ENCODE assay signal across 10 cellular contexts in genomic region chr17:61221597-61222471, GRCh38.
DNase-seq lines count a peak whose midpoint lies in the region; ATAC-seq and TF ChIP-seq lines count a peak whose summit lies in the region.
"Had no signal": no experiment of that assay in that cellular context is flagged by ENCODE, and none has a peak within 500 bp of the region (broad histone marks: within the 10 kb centered on the region; RNA-seq: fewer than 3 reads in every experiment).

No MANE protein-coding gene starts in this region.

- H2AK5ac ChIP-seq in IMR-90 (ENCODE audit: low read depth, low read length), result peak overlapping the region; percentile 22; the same call in 1 of the 2 replicates

- dilution Hi-C loops in IMR-90 (cut with HindIII; ENCODE audit: low sequenced_read_pairs, unreplicated experiment), result no loop called here
- dilution Hi-C loops in mammary epithelial cell (cut with HindIII; ENCODE audit: low sequenced_read_pairs), result no loop called here

- TF ChIP-seq CTCF in CD14-positive monocyte (IDR thresholded peaks at IDR 0.05) (no peak), IMR-90 (conservative IDR thresholded peaks at IDR 0.05; ENCODE audit: low read depth, low read length) (no peak), mesothelial cell of epicardium (IDR thresholded peaks at IDR 0.05; ENCODE audit: unreplicated experiment) (no peak), mammary epithelial cell (conservative IDR thresholded peaks at IDR 0.05 in 1 of 2, IDR thresholded peaks at IDR 0.05 in 1 of 2; ENCODE audit: extremely low read depth in 1 of 2, insufficient read depth in 1 of 2, low read depth in 1 of 2, low read length in 2 of 2) (no peak)
- TF ChIP-seq CTCF in activated CD8-positive, alpha-beta T cell treated with anti-CD3 and anti-CD28 coated beads for 36 hours (IDR thresholded peaks at IDR 0.05), result no peak

- H3K36me3 Mint-ChIP-seq in CD14-positive monocyte (peaks cover 3 to 4% of the 10 kb centered on the region in 2 donors), mesothelial cell of epicardium (no peaks in the 10 kb centered on the region)
- no peaks in the 10 kb centered on the region for H3K36me3 Mint-ChIP-seq in activated CD8-positive, alpha-beta T cell treated with anti-CD3 and anti-CD28 coated beads for 36 hours (ENCODE audit: low read depth)

- peaks cover 0 to 2% (median 1%) of the 10 kb centered on the region in 3 donors for H3K27me3 Mint-ChIP-seq in CD14-positive monocyte (ENCODE audit: low read depth in 3 of 3)
- H3K27me3 Mint-ChIP-seq in activated CD8-positive, alpha-beta T cell treated with anti-CD3 and anti-CD28 coated beads for 36 hours, result no peaks in the 10 kb centered on the region
- no peaks in the 10 kb centered on the region for H3K27me3 Mint-ChIP-seq in mesothelial cell of epicardium (ENCODE audit: low read depth)

- H3K4me2 ChIP-seq in IMR-90 (ENCODE audit: low read depth, low read length) (peak overlapping the region; percentile 4; the same call in 1 of the 2 replicates), mammary epithelial cell (ENCODE audit: insufficient read depth, low read depth, low read length) (no peak overlapping the region)

- intact Hi-C loops in CD14-positive monocyte (cut with micrococcal nuclease) (no loop called here), IMR-90 (cut with micrococcal nuclease) (no loop called here), mammary epithelial cell (cut with micrococcal nuclease) (no loop called here)
- intact Hi-C loops in activated CD8-positive, alpha-beta T cell treated with anti-CD3 and anti-CD28 coated beads for 36 hours (cut with micrococcal nuclease), result no loop called here

- CTCF ChIA-PET in IMR-90 (lab: Yijun Ruan, JAX), result interaction anchor here (0.6 to 1.2 kb wide), 2 partner anchors 18 to 50 kb away, joined by 4 read pairs; no protein-coding TSS in a partner anchor
- CTCF ChIA-PET in activated CD8-positive, alpha-beta T cell treated with anti-CD3 and anti-CD28 coated beads for 36 hours (lab: Charles Lee), result interaction anchor here (0.8 to 1.2 kb wide), 3 partner anchors 16 to 190 kb away, joined by 3 to 4 read pairs (median 3); no protein-coding TSS in a partner anchor
- CTCF ChIA-PET in mammary epithelial cell (lab: Charles Lee; ENCODE audit: low non-redundant PET), result no interaction called here

- H3K4me1 ChIP-seq in IMR-90 (ENCODE audit: control insufficient read depth, insufficient read depth, low read length) (peaks cover 27% of the 10 kb centered on the region), mammary epithelial cell (ENCODE audit: insufficient read depth, low read length) (no peaks in the 10 kb centered on the region)

- peak overlapping the region; percentile 87; the same call in 2 of the 3 replicates for H2BK15ac ChIP-seq in IMR-90 (ENCODE audit: low read depth, low read length)

- H3K27ac Mint-ChIP-seq in CD14-positive monocyte (peak overlapping the region in 4 of 7 donors; percentile 3 to 72 (median 37)), mesothelial cell of epicardium (peak overlapping the region; percentile 85)
- peak overlapping the region; percentile 76 for H3K27ac Mint-ChIP-seq in activated CD8-positive, alpha-beta T cell treated with anti-CD3 and anti-CD28 coated beads for 36 hours

- no CpG with 5 or more reads among the region's 8 CpGs for WGBS in IMR-90 (ENCODE audit: extremely low coverage in 2 of 2, insufficient read length in 1 of 2), 2 experiments
- 83% methylated on average over 8 of the region's 8 CpGs for WGBS in mammary epithelial cell (ENCODE audit: low coverage, missing lambda C conversion rate)

- H3K9me1 ChIP-seq in IMR-90 (ENCODE audit: insufficient read depth, low read length), result peaks cover 13% of the 10 kb centered on the region

- H3K14ac ChIP-seq in IMR-90 (replicated peaks; ENCODE audit: low read depth, low read length), result peak overlapping the region; percentile 74

- TF ChIP-seq POLR2A in IMR-90 (IDR thresholded peaks at IDR 0.05; ENCODE audit: low read depth, low read length), result no peak

- peak overlapping the region; percentile 69; the same call in 1 of the 2 replicates for H3K23ac ChIP-seq in IMR-90 (ENCODE audit: low read depth, low read length)

- H3K79me2 ChIP-seq in mammary epithelial cell (ENCODE audit: insufficient read depth, low read length), result no peaks in the 10 kb centered on the region

- peak overlapping the region; percentile 84 for H3K4ac ChIP-seq in IMR-90 (ENCODE audit: low read depth, low read length)

- in situ Hi-C loops in IMR-90 (cut with MboI; ENCODE audit: low sequenced_read_pairs), result no loop called here
- in situ Hi-C loops in mammary epithelial cell (cut with MboI; ENCODE audit: low sequenced_read_pairs in 2 of 2), result no loop called here

- H3K4me1 Mint-ChIP-seq in CD14-positive monocyte (peaks cover 53% of the 10 kb centered on the region), mesothelial cell of epicardium (peaks cover 71% of the 10 kb centered on the region)
- peaks cover 38% of the 10 kb centered on the region for H3K4me1 Mint-ChIP-seq in activated CD8-positive, alpha-beta T cell treated with anti-CD3 and anti-CD28 coated beads for 36 hours (ENCODE audit: low read depth)

- H3K27ac ChIP-seq in IMR-90 (ENCODE audit: insufficient read depth, low read length) (no peak overlapping the region), mammary epithelial cell (ENCODE audit: insufficient read depth, low read depth, low read length) (no peak overlapping the region)

- peak overlapping the region; percentile 90 for H2BK120ac ChIP-seq in IMR-90 (ENCODE audit: low read depth, low read length)

- no TSS peak for BruUV-seq in IMR-90 (replicated peaks; lab: Mats Ljungman, UMichigan)
- BruUV-seq in mammary epithelial cell (replicated peaks; lab: Mats Ljungman, UMichigan), result no TSS peak

- peak overlapping the region; percentile 75 for H3K18ac ChIP-seq in IMR-90 (ENCODE audit: low read depth, low read length)

- H3K36me3 ChIP-seq in IMR-90 (ENCODE audit: control insufficient read depth, insufficient read depth, low read length) (no peaks in the 10 kb centered on the region), mammary epithelial cell (ENCODE audit: insufficient read depth, low read length) (no peaks in the 10 kb centered on the region)
- H3K36me3 ChIP-seq: HAP-1 had no signal

- no peak for TF ChIP-seq RAD21 in IMR-90 (IDR thresholded peaks at IDR 0.05; ENCODE audit: low read length)

- H3K4me3 Mint-ChIP-seq in CD14-positive monocyte, result peak overlapping the region in 1 of 2 donors; percentile 21
- peak overlapping the region; percentile 60 for H3K4me3 Mint-ChIP-seq in activated CD8-positive, alpha-beta T cell treated with anti-CD3 and anti-CD28 coated beads for 36 hours
- H3K4me3 Mint-ChIP-seq in mesothelial cell of epicardium, result no peak overlapping the region

- H2BK20ac ChIP-seq in IMR-90 (ENCODE audit: low read depth, low read length), result peak overlapping the region; percentile 92

- POLR2A ChIA-PET in IMR-90 (lab: Charles Lee; ENCODE audit: unreplicated experiment), result no interaction called here
- POLR2A ChIA-PET in activated CD8-positive, alpha-beta T cell treated with anti-CD3 and anti-CD28 coated beads for 36 hours (lab: Charles Lee), result interaction anchor here (0.8 kb wide), 1 partner anchor 19 kb away, joined by 3 read pairs; no protein-coding TSS in a partner anchor

- no peaks in the 10 kb centered on the region for H4K20me1 ChIP-seq in IMR-90 (ENCODE audit: insufficient read depth, low read length)
- no peaks in the 10 kb centered on the region for H4K20me1 ChIP-seq in mammary epithelial cell (ENCODE audit: insufficient read depth, low read length)

- H4K5ac ChIP-seq in IMR-90 (ENCODE audit: low read depth, low read length), result peak overlapping the region; percentile 76

- 0 out of 2 replicates have a peak overlapping the region, but pooled peaks have one; percentile 0 for H3K56ac ChIP-seq in IMR-90 (ENCODE audit: extremely low read depth, insufficient read depth, low read length)

- H3K79me1 ChIP-seq in IMR-90 (ENCODE audit: low read depth in 1 of 2, low read length in 2 of 2), result peaks cover 0 to 15% of the 10 kb centered on the region in 2 experiments; a peak in 2 of 4 replicates

- peak overlapping the region; percentile 11 to 65; a peak in 1 of 4 replicates for H4K8ac ChIP-seq in IMR-90 (ENCODE audit: low read depth in 2 of 2, low read length in 2 of 2)

- peak overlapping the region; percentile 71 for H4K91ac ChIP-seq in IMR-90 (ENCODE audit: insufficient read depth, low read depth, low read length)

- H2AFZ ChIP-seq in IMR-90 (replicated peaks; ENCODE audit: low read length, poor library complexity) (peak overlapping the region; percentile 68), mammary epithelial cell (ENCODE audit: low read depth, low read length) (no peak overlapping the region)

- H3K27me3 ChIP-seq in IMR-90 (ENCODE audit: control insufficient read depth, insufficient read depth, low read length) (no peaks in the 10 kb centered on the region), mammary epithelial cell (ENCODE audit: insufficient read depth, low read length) (no peaks in the 10 kb centered on the region)

- H2BK5ac ChIP-seq in IMR-90 (ENCODE audit: low read depth, low read length, poor library complexity, severe bottlenecking), result peak overlapping the region; percentile 72

- H3K9ac ChIP-seq in IMR-90 (ENCODE audit: low read depth, low read length), result no peak overlapping the region
- H3K9ac ChIP-seq in mammary epithelial cell (ENCODE audit: insufficient read depth, low read length), result no peak overlapping the region

- no peaks in the 10 kb centered on the region for H3K9me3 ChIP-seq in IMR-90 (ENCODE audit: control insufficient read depth, insufficient read depth, low read length)
- H3K9me3 ChIP-seq in mammary epithelial cell (replicated peaks; ENCODE audit: insufficient read depth, low read length), result no peaks in the 10 kb centered on the region
- H3K9me3 ChIP-seq: HAP-1 had no signal

- no peak overlapping the region for H3K4me3 ChIP-seq in IMR-90 (ENCODE audit: insufficient read depth, low read depth, low read length)
- H3K4me3 ChIP-seq in mammary epithelial cell (replicated peaks in 1 of 3; ENCODE audit: insufficient read depth in 1 of 3, low read depth in 2 of 3, low read length in 3 of 3), result no peak overlapping the region
- H3K4me3 ChIP-seq: HAP-1 had no signal

- ATAC-seq in IMR-90 (ENCODE audit: low read depth) (no peak), GM21381 (IDR thresholded peaks at IDR 0.05; ENCODE audit: unreplicated experiment) (no peak)
- peak; percentile 45 for ATAC-seq in activated CD8-positive, alpha-beta T cell treated with anti-CD3 and anti-CD28 coated beads for 36 hours

- no peak for DNase-seq in CD14-positive monocyte (ENCODE audit: low spot score)
- DNase-seq in IMR-90, result peak; percentile 37
- peak; percentile 39 for DNase-seq in activated CD8-positive, alpha-beta T cell treated with anti-CD3 and anti-CD28 coated beads for 36 hours
- no peak for DNase-seq in mesothelial cell of epicardium (ENCODE audit: low spot score in 2 of 2, unreplicated experiment in 2 of 2)
- DNase-seq in NCI-H146 treated with DMSO at 0.1 percent for 48 hours (lab: John Stamatoyannopoulos, UW; ENCODE audit: unreplicated experiment), result no peak
- no peak for DNase-seq in mammary epithelial cell
- no peak for DNase-seq in NCI-H446 treated with DMSO at 0.1 percent for 48 hours (lab: John Stamatoyannopoulos, UW)
- DNase-seq: NCI-H345 had no signal

- H3K9me3 Mint-ChIP-seq in CD14-positive monocyte, result peaks cover 0 to 1% (median 0%) of the 10 kb centered on the region in 7 donors
- H3K9me3 Mint-ChIP-seq in activated CD8-positive, alpha-beta T cell treated with anti-CD3 and anti-CD28 coated beads for 36 hours, result no peaks in the 10 kb centered on the region
- H3K9me3 Mint-ChIP-seq in mesothelial cell of epicardium, result no peaks in the 10 kb centered on the region

- H2AK9ac ChIP-seq in IMR-90 (replicated peaks; ENCODE audit: low read depth, low read length, poor library complexity), result no peak overlapping the region

Comparison
In these comparisons a context has a peak if more than half of its experiments do, and no peak if none do; other contexts are left out.
1. DNase-seq: peak in IMR-90 (single experiment) and activated CD8-positive, alpha-beta T cell treated with anti-CD3 and anti-CD28 coated beads for 36 hours (single experiment); none in CD14-positive monocyte (single experiment), mesothelial cell of epicardium (0 of 2), NCI-H146 treated with DMSO at 0.1 percent for 48 hours (single experiment), mammary epithelial cell (single experiment) and NCI-H446 treated with DMSO at 0.1 percent for 48 hours (single experiment).
2. Peak in every context shown above with its lines, with median percentiles within 50 percentile points of each other: H3K27ac Mint-ChIP-seq.